ENCODE assay signal across 8 cellular contexts in genomic region chr6:1596088-1596852, GRCh38. TPM values are rescaled to one million over a fixed set of nuclear protein-coding genes. Genes with fewer than 3 reads are reported as not detected.
A peak's percentile ranks its signal among the peaks of the same experiment; 100 is the strongest.
DNase-seq lines count a peak whose midpoint lies in the region; ATAC-seq and TF ChIP-seq lines count a peak whose summit lies in the region.

No MANE protein-coding gene starts in this region.

- no peak overlapping the region for H3K9ac ChIP-seq in PC-3 (ENCODE audit: low read length)

- H3K9me2 ChIP-seq in PC-3 (replicated peaks; ENCODE audit: low read length): no peaks in the 10 kb centered on the region

- H3K9me3 ChIP-seq in PC-3 (ENCODE audit: low read length): no peaks in the 10 kb centered on the region

- H3F3A ChIP-seq in PC-3 (ENCODE audit: low read length, unreplicated experiment): no peaks in the 10 kb centered on the region

- TF ChIP-seq CTCF in PC-3 (conservative IDR thresholded peaks at IDR 0.05; ENCODE audit: low read depth, low read length): peak; percentile 93
- peak; percentile 91 for TF ChIP-seq CTCF in foreskin keratinocyte (conservative IDR thresholded peaks at IDR 0.05)
- TF ChIP-seq CTCF in type B pancreatic cell (conservative IDR thresholded peaks at IDR 0.05): peak; percentile 97

- H3K27me3 ChIP-seq in PC-3 (ENCODE audit: low read length): peaks cover 20% of the 10 kb centered on the region
- peaks cover 29% of the 10 kb centered on the region for H3K27me3 ChIP-seq in foreskin keratinocyte

- no peaks in the 10 kb centered on the region for H3K36me3 Mint-ChIP-seq in type B pancreatic cell

- H3K27ac Mint-ChIP-seq in type B pancreatic cell: no peak overlapping the region

- H3K79me2 ChIP-seq in PC-3 (ENCODE audit: low read length): no peaks in the 10 kb centered on the region

- peak overlapping the region; percentile 34; the same call in 1 of the 2 replicates for H3K4me3 ChIP-seq in PC-3 (ENCODE audit: low read length)

- no peaks in the 10 kb centered on the region for H3K36me3 ChIP-seq in PC-3 (ENCODE audit: low read depth, low read length)

- H3K4me1 Mint-ChIP-seq in type B pancreatic cell (ENCODE audit: unreplicated experiment): peaks cover 22% of the 10 kb centered on the region

- peaks cover 66% of the 10 kb centered on the region for H3K27me3 Mint-ChIP-seq in type B pancreatic cell

- H4K20me1 ChIP-seq in PC-3 (ENCODE audit: low read length): no peaks in the 10 kb centered on the region

- H3K27ac ChIP-seq in PC-3 (ENCODE audit: low read length): no peak overlapping the region
- H3K27ac ChIP-seq in foreskin keratinocyte: no peak overlapping the region

- CTCF ChIA-PET in PC-3 (lab: Charles Lee): interaction anchor here (0.6 kb wide), 1 partner anchor 25 kb away, joined by 3 read pairs; no protein-coding TSS in a partner anchor

- in situ Hi-C loops in G401 (cut with HindIII; ENCODE audit: low sequenced_read_pairs): no loop called here

- H3K4me3 Mint-ChIP-seq in type B pancreatic cell: peak overlapping the region; percentile 39

- peaks cover 39% of the 10 kb centered on the region for H3K4me1 ChIP-seq in PC-3 (ENCODE audit: insufficient read depth, low read length)
- H3K4me1 ChIP-seq in foreskin keratinocyte: no peaks in the 10 kb centered on the region

- intact Hi-C loops in PC-3 (cut with micrococcal nuclease): loop anchor here (1.0 to 2.0 kb wide), 6 partner anchors 600 to 1149 kb away; no protein-coding TSS in a partner anchor

- H2AFZ ChIP-seq in PC-3 (ENCODE audit: low read length): peak overlapping the region; percentile 65

- DNase-seq in G401 (ENCODE audit: low spot score): peak; percentile 76
- DNase-seq in PC-3: peak; percentile 66
- DNase-seq in activated T-helper 1 cell treated with anti-CD3 and anti-CD28 coated beads, Interleukin-2, amount 50 U/mL, for 16 hours (ENCODE audit: low read depth in 1 of 2, low spot score in 1 of 2): peak; percentile 35 to 46
- no peak for DNase-seq in foreskin keratinocyte
- peak; percentile 7 for DNase-seq in occipital lobe (lab: John Stamatoyannopoulos, UW)
- DNase-seq in type B pancreatic cell (ENCODE audit: extremely low spot score, unreplicated experiment): no peak
- no peak for DNase-seq in GM19240 (ENCODE audit: insufficient read length, low spot score)

- peak overlapping the region; percentile 69 for H3K4me2 ChIP-seq in PC-3 (ENCODE audit: low read length)

- no TSS peak for BruUV-seq in PC-3 (replicated peaks; lab: Mats Ljungman, UMichigan)

- H3K9me3 Mint-ChIP-seq in type B pancreatic cell: no peaks in the 10 kb centered on the region

- POLR2A ChIA-PET in PC-3 (lab: Charles Lee; ENCODE audit: unreplicated experiment): no interaction called here

- ATAC-seq in HG03025 (IDR thresholded peaks at IDR 0.05; ENCODE audit: low FRiP score, unreplicated experiment) (peak; percentile 51), PC-3 (peak; percentile 53), foreskin keratinocyte (peak; percentile 65)

RNA-seq across cellular contexts. Expression of gene FOXC1, which starts 13.4 kb away (rescaled TPM):
- 10.2 and 11.4 TPM in 2 replicates for total RNA-seq in G401 (2014; rRNA removed; shearing (Covaris generic))
- total RNA-seq in PC-3 (2014; rRNA removed) (7.3 and 12.0 TPM in 2 replicates), foreskin keratinocyte (3.5 and 5.0 TPM in 2 replicates), occipital lobe (4.8 TPM), type B pancreatic cell (ENCODE audit: low replicate concordance) (20.8 and 53.5 TPM in 2 replicates)
- 1.7 and 3.0 TPM in 2 replicates for polyA plus RNA-seq in foreskin keratinocyte

Comparison
In these comparisons a context has a peak if more than half of its experiments do, and no peak if none do; other contexts are left out.
1. DNase-seq: peak in G401 (single experiment), PC-3 (single experiment), activated T-helper 1 cell treated with anti-CD3 and anti-CD28 coated beads, Interleukin-2, amount 50 U/mL, for 16 hours (2 of 2) and occipital lobe (single experiment); none in foreskin keratinocyte (0 of 2), type B pancreatic cell (single experiment) and GM19240 (single experiment).
2. Peak in every context shown above with its lines, with median percentiles within 50 percentile points of each other: ATAC-seq and CTCF ChIP-seq.